12 cellular contexts compared by ENCODE assay signal in genomic region chr19:1370579-1371361, GRCh38.
"Had no signal": no experiment of that assay in that cellular context is flagged by ENCODE, and none has a peak within 500 bp of the region (broad histone marks: within the 10 kb centered on the region; RNA-seq: fewer than 3 reads in every experiment).

No MANE protein-coding gene starts in this region.

- ATAC-seq: left lung; natural killer cell treated with Interleukin-12 subunit alpha and Interleukin-12 subunit beta and Interleukin-15 and Interleukin-18, amount 100 ng/mL, for 72 hours; stimulated activated naive CD8-positive, alpha-beta T cell treated with anti-CD3 and anti-CD28 coated beads, Interleukin-15, amount 100 ng/mL, for 72 hours had no signal

- H3K4me3 ChIP-seq: adrenal gland, dorsolateral prefrontal cortex, left lung, testis had no signal

- H3K27ac ChIP-seq: adrenal gland, left lung, testis had no signal

- DNase-seq: activated naive CD4-positive, alpha-beta T cell treated with anti-CD3 and anti-CD28 coated beads, Interleukin-2, amount 50 U/mL, for 16 hours; activated T-cell treated with anti-CD3 and anti-CD28 coated beads, Interleukin-2, amount 50 U/mL, for 1 hour; adrenal gland; dorsolateral prefrontal cortex; immature natural killer cell; left lung; mesenchymal stem cell; stimulated activated CD4-positive, alpha-beta T cell treated with anti-CD3 and anti-CD28 coated beads, Interleukin-15, amount 100 ng/mL, for 24 hours; stimulated activated CD4-positive, alpha-beta T cell treated with anti-CD3 and anti-CD28 coated beads, Interleukin-4, amount 100 ng/mL, for 4 hours; stimulated activated naive CD8-positive, alpha-beta T cell treated with anti-CD3 and anti-CD28 coated beads, Interleukin-15, amount 100 ng/mL, for 72 hours; testis had no signal

- H3K9me3 ChIP-seq: adrenal gland, left lung, testis had no signal
